22 cellular contexts compared by ENCODE assay signal in the genomic region with DNA sequence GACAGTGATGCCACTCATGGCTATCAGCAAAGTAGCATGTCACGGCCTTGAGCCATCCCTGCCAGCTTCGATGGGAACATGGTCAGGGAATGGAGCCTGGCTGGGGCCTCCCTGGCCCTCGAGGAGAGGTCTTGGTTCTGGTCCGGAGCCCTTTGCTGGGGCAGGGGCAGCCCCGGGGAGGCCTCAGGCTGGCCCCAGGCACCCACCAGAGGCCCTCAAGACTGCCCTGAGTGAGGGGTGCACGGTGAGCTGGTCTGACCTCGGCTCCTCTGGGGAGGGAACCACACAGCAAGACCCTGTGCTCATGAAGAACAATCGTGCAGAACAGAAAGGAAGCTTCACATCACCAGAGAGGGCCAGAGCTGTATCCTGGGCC.
"Had no signal": no experiment of that assay in that cellular context is flagged by ENCODE, and none has a peak within 500 bp of the region (broad histone marks: within the 10 kb centered on the region; RNA-seq: fewer than 3 reads in every experiment).

No MANE protein-coding gene starts in this region.

- H3K4me3 Mint-ChIP-seq: activated naive CD8-positive, alpha-beta T cell; activated T-cell treated with anti-CD3 and anti-CD28 coated beads, Interleukin-2, amount 50 U/mL, for 72 hours; mesothelial cell of epicardium; natural killer cell treated with Interleukin-12 subunit alpha and Interleukin-12 subunit beta and Interleukin-15 and Interleukin-18, amount 100 ng/mL, for 72 hours; stimulated activated memory B cell treated with anti-CD40 and anti-IgM and Interleukin-4, amounts not matched to agents 10 μg/mL and 1 μg/mL and 100 μg/mL, for 72 hours; WTC11 had no signal

- H3K9me3 ChIP-seq: breast epithelium, heart right ventricle, neutrophil, pancreas, stomach, suprapubic skin, transverse colon, uterus had no signal

- ATAC-seq: activated T-cell treated with anti-CD3 and anti-CD28 coated beads, Interleukin-2, amount 50 U/mL, for 72 hours; heart right ventricle; left lobe of liver; natural killer cell treated with Interleukin-12 subunit alpha and Interleukin-12 subunit beta and Interleukin-15 and Interleukin-18, amount 100 ng/mL, for 72 hours; pancreas; right cardiac atrium; stimulated activated memory B cell treated with anti-CD40 and anti-IgM and Interleukin-4, amounts not matched to agents 10 μg/mL and 1 μg/mL and 100 μg/mL, for 72 hours; WTC11 had no signal

- H3K27me3 Mint-ChIP-seq: stimulated activated memory B cell treated with anti-CD40 and anti-IgM and Interleukin-4, amounts not matched to agents 10 μg/mL and 1 μg/mL and 100 μg/mL, for 72 hours had no signal

- H3K4me1 Mint-ChIP-seq: stimulated activated memory B cell treated with anti-CD40 and anti-IgM and Interleukin-4, amounts not matched to agents 10 μg/mL and 1 μg/mL and 100 μg/mL, for 72 hours; WTC11 had no signal

- H3K27me3 ChIP-seq: breast epithelium, neutrophil, pancreas, transverse colon, uterus had no signal

- H3K36me3 Mint-ChIP-seq: activated naive CD8-positive, alpha-beta T cell; mesothelial cell of epicardium; natural killer cell treated with Interleukin-12 subunit alpha and Interleukin-12 subunit beta and Interleukin-15 and Interleukin-18, amount 100 ng/mL, for 72 hours; stimulated activated memory B cell treated with anti-CD40 and anti-IgM and Interleukin-4, amounts not matched to agents 10 μg/mL and 1 μg/mL and 100 μg/mL, for 72 hours; WTC11 had no signal

- H3K27ac ChIP-seq: breast epithelium, heart right ventricle, neutrophil, pancreas, skin epidermis, stomach, suprapubic skin, transverse colon, uterus had no signal

- H3K4me1 ChIP-seq: breast epithelium, heart right ventricle, pancreas, stomach, suprapubic skin, transverse colon, uterus had no signal

- H3K9me3 Mint-ChIP-seq: activated T-cell treated with anti-CD3 and anti-CD28 coated beads, Interleukin-2, amount 50 U/mL, for 72 hours; mesothelial cell of epicardium; natural killer cell treated with Interleukin-12 subunit alpha and Interleukin-12 subunit beta and Interleukin-15 and Interleukin-18, amount 100 ng/mL, for 72 hours; stimulated activated memory B cell treated with anti-CD40 and anti-IgM and Interleukin-4, amounts not matched to agents 10 μg/mL and 1 μg/mL and 100 μg/mL, for 72 hours; WTC11 had no signal

- H3K36me3 ChIP-seq: breast epithelium, heart right ventricle, neutrophil, pancreas, stomach, suprapubic skin, transverse colon, uterus had no signal

- H3K4me3 ChIP-seq: breast epithelium, heart right ventricle, pancreas, skin epidermis, stomach, suprapubic skin, transverse colon, uterus had no signal

- DNase-seq: activated CD4-positive, alpha-beta T cell treated with anti-CD3 and anti-CD28 coated beads for 4 hours; activated CD4-positive, alpha-beta T cell treated with anti-CD3 and anti-CD28 coated beads, Interleukin-2, amount 50 U/mL, for 48 hours; activated CD8-positive, alpha-beta memory T cell treated with anti-CD3 and anti-CD28 coated beads, Interleukin-2, amount 50 U/mL, for 48 hours; activated gamma-delta T cell; activated T-cell treated with anti-CD3 and anti-CD28 coated beads, Interleukin-2, amount 50 U/mL, for 72 hours; heart right ventricle; right cardiac atrium; stomach; T-helper 1 cell; transverse colon had no signal
